In genomic region chr20:47667086-47667485, GRCh38 we compare ENCODE assay signal across 20 cellular contexts.
DNase-seq lines count a peak whose midpoint lies in the region; ATAC-seq, FAIRE-seq and TF ChIP-seq lines count a peak whose summit lies in the region.
"Had no signal": no experiment of that assay in that cellular context is flagged by ENCODE, and none has a peak within 500 bp of the region (broad histone marks: within the 10 kb centered on the region; RNA-seq: fewer than 3 reads in every experiment).

No MANE protein-coding gene starts in this region.

- no peaks in the 10 kb centered on the region for H3K9me3 Mint-ChIP-seq in neural progenitor cell

- intact Hi-C loops in HepG2 (cut with micrococcal nuclease; ENCODE audit: unreplicated experiment) (no loop called here), right lobe of liver (cut with DNase I) (loop anchor here in 1 of 2 donors (5.0 kb wide), 1 partner anchor 960 kb away; no protein-coding TSS in a partner anchor)

- H3K4me1 ChIP-seq in HepG2 (ENCODE audit: insufficient read depth, low read length) (peaks cover 18% of the 10 kb centered on the region), right lobe of liver (peaks cover 0 to 4% (median 0%) of the 10 kb centered on the region in 4 donors), RWPE2 (ENCODE audit: insufficient read depth, poor library complexity, severe bottlenecking) (peaks cover 17% of the 10 kb centered on the region), neural progenitor cell (no peaks in the 10 kb centered on the region)

- H3K27me3 ChIP-seq in HepG2 (ENCODE audit: control insufficient read depth in 1 of 2, insufficient read depth in 2 of 2, low read length in 2 of 2) = no peaks in the 10 kb centered on the region
- no peaks in the 10 kb centered on the region for H3K27me3 ChIP-seq in right lobe of liver
- no peaks in the 10 kb centered on the region for H3K27me3 ChIP-seq in RWPE2 (ENCODE audit: insufficient read depth, poor library complexity, severe bottlenecking)
- H3K27me3 ChIP-seq in neural progenitor cell = no peaks in the 10 kb centered on the region
- H3K27me3 ChIP-seq in MG63 = no peaks in the 10 kb centered on the region
- H3K27me3 ChIP-seq: Peyer's patch had no signal

- no peak overlapping the region for H3K4me3 Mint-ChIP-seq in neural progenitor cell
- H3K4me3 Mint-ChIP-seq: CD14-positive monocyte had no signal

- H3K4me3 ChIP-seq in HepG2 (replicated peaks in 1 of 3; ENCODE audit: insufficient read depth in 1 of 3, low read depth in 2 of 3, low read length in 3 of 3) (no peak overlapping the region), right lobe of liver (no peak overlapping the region), RWPE2 (ENCODE audit: severe bottlenecking) (no peak overlapping the region), neural progenitor cell (no peak overlapping the region), MG63 (no peak overlapping the region)
- H3K4me3 ChIP-seq: GM23248, Peyer's patch, SK-N-MC had no signal

- TSS peak; percentile 25 for BruUV-seq in HepG2 (replicated peaks; lab: Mats Ljungman, UMichigan)

- H3K79me2 ChIP-seq in HepG2 (ENCODE audit: insufficient read depth, low read length) = no peaks in the 10 kb centered on the region
- no peaks in the 10 kb centered on the region for H3K79me2 ChIP-seq in neural progenitor cell (ENCODE audit: low read depth)

- peaks cover 16% of the 10 kb centered on the region for H3K4me1 Mint-ChIP-seq in neural progenitor cell

- no peak for TF ChIP-seq POLR2A in HepG2 (IDR thresholded peaks at IDR 0.05; ENCODE audit: insufficient read depth in 1 of 2, low read depth in 2 of 2, low read length in 2 of 2)
- TF ChIP-seq POLR2A in right lobe of liver (IDR thresholded peaks at IDR 0.05) = no peak

- H4K20me1 ChIP-seq in HepG2 (ENCODE audit: insufficient read depth, low read length) (no peaks in the 10 kb centered on the region), neural progenitor cell (ENCODE audit: low read depth) (no peaks in the 10 kb centered on the region)

- H3K9me3 ChIP-seq in HepG2 (ENCODE audit: low read length) (no peaks in the 10 kb centered on the region), right lobe of liver (no peaks in the 10 kb centered on the region), RWPE2 (ENCODE audit: severe bottlenecking) (no peaks in the 10 kb centered on the region), neural progenitor cell (ENCODE audit: low read depth) (no peaks in the 10 kb centered on the region), MG63 (no peaks in the 10 kb centered on the region)
- H3K9me3 ChIP-seq: Peyer's patch had no signal

- ATAC-seq in HepG2 (no peak), right lobe of liver (no peak), RWPE2 (ENCODE audit: low read depth) (no peak)
- ATAC-seq: HCT116 had no signal

- H3K36me3 ChIP-seq in HepG2 (replicated peaks in 1 of 2; ENCODE audit: control insufficient read depth in 1 of 2, insufficient read depth in 2 of 2, low read length in 2 of 2) (0 out of 5 replicates have a peak, but pooled peaks cover 2 to 6% of the 10 kb centered on the region in 2 experiments), right lobe of liver (peaks cover 0 to 3% (median 0%) of the 10 kb centered on the region in 4 donors), RWPE2 (ENCODE audit: low read depth) (peaks cover 65% of the 10 kb centered on the region), neural progenitor cell (no peaks in the 10 kb centered on the region), MG63 (no peaks in the 10 kb centered on the region)

- H2AFZ ChIP-seq in HepG2 (ENCODE audit: low read length) (no peak overlapping the region), neural progenitor cell (replicated peaks) (no peak overlapping the region)
- H2AFZ ChIP-seq: GM23248 had no signal

- no peak overlapping the region for H3K9ac ChIP-seq in HepG2 (ENCODE audit: insufficient read depth, low read depth, low read length)
- no peak overlapping the region for H3K9ac ChIP-seq in neural progenitor cell
- H3K9ac ChIP-seq: GM23248 had no signal

- CTCF ChIA-PET in HepG2 (lab: Yijun Ruan, JAX; ENCODE audit: low intra/inter-chr PET ratio, low total read pairs) = interaction anchor here (0.9 kb wide), 1 partner anchor 953 kb away, joined by 3 read pairs; no protein-coding TSS in a partner anchor

- TF ChIP-seq CTCF in HepG2 (CRISPR knock-in tag; IDR thresholded peaks at IDR 0.05) (no peak), right lobe of liver (IDR thresholded peaks at IDR 0.05) (no peak), RWPE2 (IDR thresholded peaks at IDR 0.05; ENCODE audit: poor library complexity, severe bottlenecking) (no peak), neural progenitor cell (IDR thresholded peaks at IDR 0.05) (no peak)

- 95% methylated on average over 5 of the region's 5 CpGs for WGBS in HepG2 (ENCODE audit: low lambda C conversion rate)
- 56% methylated on average over 2 of the region's 5 CpGs for WGBS in right lobe of liver (ENCODE audit: insufficient coverage, low coverage, low lambda C conversion rate, missing lambda C conversion rate)

- H3K27ac ChIP-seq in HepG2 (ENCODE audit: extremely low read length, insufficient read depth, low read length) (no peak overlapping the region), right lobe of liver (no peak overlapping the region), RWPE2 (ENCODE audit: poor library complexity, severe bottlenecking) (no peak overlapping the region), neural progenitor cell (no peak overlapping the region)
- H3K27ac ChIP-seq: GM23248, HL-60, Peyer's patch, SK-N-MC had no signal

- in situ Hi-C loops in HepG2 (cut with HindIII; ENCODE audit: extremely low pct_ligation_motif_present, low pct_unique_long_range_greater_than_20kb) = no loop called here

- no peak for TF ChIP-seq RAD21 in HepG2 (CRISPR knock-in tag; IDR thresholded peaks at IDR 0.05)

- H3K36me3 Mint-ChIP-seq in neural progenitor cell = peaks cover 3% of the 10 kb centered on the region

- no peak overlapping the region for H3K4me2 ChIP-seq in HepG2 (ENCODE audit: low read depth, low read length)
- H3K4me2 ChIP-seq in neural progenitor cell = no peak overlapping the region

- FAIRE-seq in HepG2 (lab: Jason Lieb, UNC) = no peak

- no peak for DNase-seq in HepG2 (ENCODE audit: low spot score)
- DNase-seq in right lobe of liver = no peak
- peak; percentile 77 for DNase-seq in RWPE2 (ENCODE audit: low spot score)
- DNase-seq in neural progenitor cell (ENCODE audit: low spot score) = no peak
- DNase-seq in T-helper 2 cell = no peak
- no peak for DNase-seq in MG63
- no peak for DNase-seq in NCI-H1092 treated with DMSO at 0.1 percent for 48 hours (lab: John Stamatoyannopoulos, UW)
- DNase-seq: GF-D8; GM23248; Kasumi-1; NCI-H1694 treated with DMSO at 0.1 percent for 48 hours; NCI-H510A; NCI-H748 treated with DMSO at 0.1 percent for 48 hours; NK-92 treated with Interleukin-12 subunit alpha and Interleukin-12 subunit beta, amount 100 ng/mL, for 24 hours; Peyer's patch; Right ventricle myocardium superior had no signal

- peak overlapping the region; percentile 34 for H3K27ac Mint-ChIP-seq in neural progenitor cell

- peaks cover 2% of the 10 kb centered on the region for H3K27me3 Mint-ChIP-seq in neural progenitor cell (ENCODE audit: insufficient read depth, low read depth)

- POLR2A ChIA-PET in HepG2 (lab: Yijun Ruan, JAX) = no interaction called here

- H3F3A ChIP-seq in neural progenitor cell (ENCODE audit: low read depth) = peaks cover 9% of the 10 kb centered on the region

- TF ChIP-seq EP300 in HepG2 (IDR thresholded peaks at IDR 0.05; ENCODE audit: low read depth in 2 of 2, low read length in 2 of 2) (no peak), HepG2 (CRISPR knock-in tag; IDR thresholded peaks at IDR 0.05; ENCODE audit: borderline replicate concordance) (no peak)

TF ChIP-seq in HepG2, 621 proteins besides CTCF, POLR2A, EP300 and RAD21:
- TF ChIP-seq ZNF619 (CRISPR knock-in tag; IDR thresholded peaks at IDR 0.05) (no peak), PHF8 (CRISPR knock-in tag; IDR thresholded peaks at IDR 0.05) (no peak), ZNF574 (CRISPR knock-in tag; IDR thresholded peaks at IDR 0.05) (no peak), ZFP82 (CRISPR knock-in tag; IDR thresholded peaks at IDR 0.05; ENCODE audit: borderline replicate concordance) (no peak), TBX3 (IDR thresholded peaks at IDR 0.05; ENCODE audit: borderline replicate concordance) (no peak), ZNF136 (CRISPR knock-in tag; IDR thresholded peaks at IDR 0.05; ENCODE audit: low read depth) (no peak), SNAI1 (CRISPR knock-in tag; IDR thresholded peaks at IDR 0.05; ENCODE audit: borderline replicate concordance) (no peak), NR2C2 (CRISPR knock-in tag; IDR thresholded peaks at IDR 0.05; ENCODE audit: borderline replicate concordance) (no peak), ZFP62 (CRISPR knock-in tag; IDR thresholded peaks at IDR 0.05) (no peak), ZNF788 (CRISPR knock-in tag; IDR thresholded peaks at IDR 0.05; ENCODE audit: borderline replicate concordance) (no peak), MIER2 (CRISPR knock-in tag; IDR thresholded peaks at IDR 0.05) (no peak), MTA3 (CRISPR knock-in tag; IDR thresholded peaks at IDR 0.05) (no peak)
